Comparison of ENCODE assay signal across 26 cellular contexts in genomic region chr17:60073063-60073462, GRCh38.
"Had no signal": no experiment of that assay in that cellular context is flagged by ENCODE, and none has a peak within 500 bp of the region (broad histone marks: within the 10 kb centered on the region; RNA-seq: fewer than 3 reads in every experiment).

No MANE protein-coding gene starts in this region.

- H3K4me1 ChIP-seq: uterus had no signal

- DNase-seq: stimulated activated CD4-positive, alpha-beta T cell treated with anti-CD3 and anti-CD28 coated beads, Interleukin-2, amount 100 ng/mL, for 48 hours; stimulated activated CD4-positive, alpha-beta T cell treated with anti-CD3 and anti-CD28 coated beads, Interleukin-4, amount 100 ng/mL, for 1 hour; stimulated activated CD4-positive, alpha-beta T cell treated with anti-CD3 and anti-CD28 coated beads, Interleukin-4, amount 100 ng/mL, for 24 hours; stimulated activated CD4-positive, alpha-beta T cell treated with anti-CD3 and anti-CD28 coated beads, Interleukin-4, amount 100 ng/mL, for 4 hours; stimulated activated CD8-positive, alpha-beta memory T cell treated with anti-CD3 and anti-CD28 coated beads, Interleukin-4, amount 100 ng/mL, for 48 hours; stimulated activated naive B cell treated with anti-CD40 and anti-IgM and Interleukin-4, amounts not matched to agents 10 μg/mL and 1 μg/mL and 100 μg/mL, for 72 hours; stimulated activated naive CD4-positive, alpha-beta T cell; stimulated activated naive CD4-positive, alpha-beta T cell treated with Interleukin-2 at 50 U/mL for 16 hours; stimulated activated naive CD8-positive, alpha-beta T cell treated with anti-CD3 and anti-CD28 coated beads, Interleukin-15, amount 100 ng/mL, for 72 hours; stimulated activated naive CD8-positive, alpha-beta T cell treated with anti-CD3 and anti-CD28 coated beads, Interleukin-15, Interleukin-2, amounts not matched to agents 100 U/mL and 50 U/mL, for 24 hours; stomach; substantia nigra; testis; thyroid gland; tibial artery; transverse colon; trophoblast cell; upper lobe of left lung; upper lobe of right lung; uterus had no signal

- H3K27me3 ChIP-seq: stomach, suprapubic skin, testis, thyroid gland, tibial artery, tibial nerve, transverse colon, upper lobe of left lung, upper lobe of right lung, uterus, vagina had no signal

- H3K9me3 ChIP-seq: stomach, suprapubic skin, testis, thoracic aorta, thyroid gland, tibial artery, tibial nerve, transverse colon, upper lobe of left lung, upper lobe of right lung, uterus, vagina had no signal

- H3K27ac ChIP-seq: stomach, suprapubic skin, testis, thoracic aorta, thyroid gland, tibial artery, tibial nerve, transverse colon, upper lobe of left lung, upper lobe of right lung, uterus, vagina had no signal

- ATAC-seq: stimulated activated effector memory CD8-positive, alpha-beta T cell treated with anti-CD3 and anti-CD28 coated beads, Interleukin-12 subunit alpha, Interleukin-12 subunit beta, amount 100 ng/mL, for 72 hours; stimulated activated memory B cell treated with anti-CD40 and anti-IgM and Interleukin-4, amounts not matched to agents 10 μg/mL and 1 μg/mL and 100 μg/mL, for 72 hours; stimulated activated naive CD8-positive, alpha-beta T cell treated with anti-CD3 and anti-CD28 coated beads, Interleukin-15, amount 100 ng/mL, for 72 hours; stimulated activated naive CD8-positive, alpha-beta T cell treated with anti-CD3 and anti-CD28 coated beads, Interleukin-15, Interleukin-2, amounts not matched to agents 100 U/mL and 50 U/mL, for 24 hours; upper lobe of right lung had no signal

- H3K36me3 ChIP-seq: uterus had no signal

- H3K4me3 ChIP-seq: stomach, suprapubic skin, testis, thoracic aorta, thyroid gland, tibial artery, tibial nerve, transverse colon, upper lobe of left lung, upper lobe of right lung, uterus, vagina had no signal
